In the genomic region with DNA sequence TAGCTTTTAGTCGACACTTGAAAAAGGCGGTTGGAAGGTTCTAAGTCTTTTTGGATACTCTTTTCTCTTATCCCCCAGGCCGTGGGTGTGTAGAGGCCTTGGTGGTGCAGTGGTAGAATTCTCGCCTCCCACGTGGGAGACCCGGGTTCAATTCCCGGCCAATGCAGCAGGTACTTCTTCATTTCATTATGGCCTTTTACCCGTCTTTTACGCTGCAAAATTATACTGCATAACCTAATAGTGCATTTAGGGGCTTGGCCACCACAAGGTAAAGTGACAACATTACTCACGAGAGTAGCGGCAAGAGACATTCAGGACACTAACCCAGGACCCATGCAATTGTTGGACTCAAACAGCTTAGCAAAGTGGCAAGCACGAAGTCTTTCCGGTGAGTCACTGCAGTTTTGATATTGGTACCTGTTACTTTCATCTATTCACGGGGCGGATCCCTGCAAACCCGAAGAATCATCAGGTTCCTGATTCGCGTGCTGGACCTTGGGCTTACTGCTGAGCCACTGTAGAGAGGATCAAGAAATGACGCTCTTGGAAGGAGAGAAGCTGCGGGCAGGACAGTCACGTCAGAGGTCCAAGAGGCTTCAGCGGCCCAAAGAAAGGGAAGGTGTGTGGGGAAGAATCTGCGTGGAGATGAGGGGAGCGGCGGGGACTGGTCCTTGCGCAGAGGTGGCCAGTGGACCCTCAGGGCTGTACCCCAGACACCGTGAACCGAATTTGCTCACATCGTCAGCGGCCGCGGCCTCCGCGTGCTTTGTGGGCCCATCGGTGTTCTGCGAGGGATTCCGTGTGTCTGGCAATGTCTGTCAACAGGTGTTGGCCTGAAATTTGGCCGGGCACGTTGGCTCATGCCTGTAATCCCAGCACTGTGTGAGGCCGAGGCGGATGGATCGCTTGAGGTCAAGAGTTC, we compare ENCODE assay signal across 7 cellular contexts.
DNase-seq lines count a peak whose midpoint lies in the region; ATAC-seq lines count a peak whose summit lies in the region.

No MANE protein-coding gene starts in this region.

- ATAC-seq in GM21447 (IDR thresholded peaks at IDR 0.05; ENCODE audit: unreplicated experiment) (peak; percentile 47), HG02885 (IDR thresholded peaks at IDR 0.05; ENCODE audit: poor library complexity, unreplicated experiment) (no peak)

- DNase-seq in NCI-H146 (lab: John Stamatoyannopoulos, UW) (peak; percentile 78), germinal center (ENCODE audit: low spot score) (peak; percentile 20), NCI-H128 (lab: John Stamatoyannopoulos, UW; ENCODE audit: unreplicated experiment) (no peak)
- peak in 2 of 3 experiments; percentile 44 to 56 for DNase-seq in activated CD8-positive, alpha-beta memory T cell treated with anti-CD3 and anti-CD28 coated beads for 48 hours (ENCODE audit: low read depth in 2 of 3, low spot score in 2 of 3)
- DNase-seq in stimulated activated CD4-positive, alpha-beta T cell treated with anti-CD3 and anti-CD28 coated beads, Interleukin-2, amount 100 ng/mL, for 48 hours: peak; percentile 60 to 83
